In genomic region chr17:82716383-82717181, GRCh38 we compare ENCODE assay signal across 8 cellular contexts. TPM values are rescaled to one million over a fixed set of nuclear protein-coding genes. Genes with fewer than 3 reads are reported as not detected.
DNase-seq lines count a peak whose midpoint lies in the region; ATAC-seq and TF ChIP-seq lines count a peak whose summit lies in the region.

Gene FN3KRP, plus strand, starts transcription at chr17:82716706. Its CDS starts 50 bp downstream, at chr17:82716756.

- peak; percentile 68 for ATAC-seq in GM18867 (IDR thresholded peaks at IDR 0.05; ENCODE audit: unreplicated experiment)
- ATAC-seq in HG03159 (IDR thresholded peaks at IDR 0.05; ENCODE audit: unreplicated experiment) = peak; percentile 76

- peak within 1 kb of the TSS; percentile 92 to 99 (median 98) for H3K4me3 ChIP-seq in spleen

- H3K9me3 ChIP-seq in spleen = no peaks in the 10 kb centered on the region

- intact Hi-C loops in spleen (cut with DNase I; ENCODE audit: low total_unique reads) = no loop called here

- peaks cover 17 to 38% (median 31%) of the 10 kb centered on the region in 6 donors for H3K4me1 ChIP-seq in spleen

- peak; percentile 94 for DNase-seq in 8988T
- peak; percentile 88 for DNase-seq in NCI-H345 treated with DMSO at 0.1 percent for 48 hours (lab: John Stamatoyannopoulos, UW; ENCODE audit: unreplicated experiment)
- peak; percentile 80 for DNase-seq in activated CD4-positive, CD25-positive, alpha-beta regulatory T cell treated with anti-CD3 and anti-CD28 coated beads, Interleukin-2, amount 50 U/mL, for 16 hours (ENCODE audit: low read depth, low spot score)
- peak; percentile 33 to 97 (median 90) for DNase-seq in caudate nucleus (lab: John Stamatoyannopoulos, UW)
- peak; percentile 95 for DNase-seq in iris pigment epithelial cell (ENCODE audit: low read depth)
- DNase-seq in spleen = peak; percentile 97

- no peaks in the 10 kb centered on the region for H3K27me3 ChIP-seq in spleen (replicated peaks in 1 of 7)

- H3K27ac ChIP-seq in caudate nucleus (ENCODE audit: low read depth, low read length) (no peak within 1 kb of the TSS), spleen (peak within 1 kb of the TSS in 6 of 8 donors; percentile 32 to 81 (median 70))

- TF ChIP-seq CTCF in spleen (IDR thresholded peaks at IDR 0.05 in 8 of 11, conservative IDR thresholded peaks at IDR 0.05 in 3 of 11) = peak in 1 of 11 experiments; percentile 14

- peaks cover 0 to 34% (median 22%) of the 10 kb centered on the region in 6 donors for H3K36me3 ChIP-seq in spleen

- WGBS in spleen, 5 donors = 0 to 2% (median 1%) methylated on average over 11 to 86 of the region's 86 CpGs

- TF ChIP-seq POLR2A in spleen (IDR thresholded peaks at IDR 0.05) = no peak

RNA-seq across cellular contexts. Expression of gene FN3KRP, which starts in this region (rescaled TPM):
- 10 to 100 TPM; 16.3 to 35.1 (median 21.2) TPM for total RNA-seq in spleen
- polyA plus RNA-seq in spleen = 10 to 100 TPM; 25.4 to 33.3 (median 27.4) TPM
